Comparison of ENCODE assay signal across 8 cellular contexts in the genomic region with DNA sequence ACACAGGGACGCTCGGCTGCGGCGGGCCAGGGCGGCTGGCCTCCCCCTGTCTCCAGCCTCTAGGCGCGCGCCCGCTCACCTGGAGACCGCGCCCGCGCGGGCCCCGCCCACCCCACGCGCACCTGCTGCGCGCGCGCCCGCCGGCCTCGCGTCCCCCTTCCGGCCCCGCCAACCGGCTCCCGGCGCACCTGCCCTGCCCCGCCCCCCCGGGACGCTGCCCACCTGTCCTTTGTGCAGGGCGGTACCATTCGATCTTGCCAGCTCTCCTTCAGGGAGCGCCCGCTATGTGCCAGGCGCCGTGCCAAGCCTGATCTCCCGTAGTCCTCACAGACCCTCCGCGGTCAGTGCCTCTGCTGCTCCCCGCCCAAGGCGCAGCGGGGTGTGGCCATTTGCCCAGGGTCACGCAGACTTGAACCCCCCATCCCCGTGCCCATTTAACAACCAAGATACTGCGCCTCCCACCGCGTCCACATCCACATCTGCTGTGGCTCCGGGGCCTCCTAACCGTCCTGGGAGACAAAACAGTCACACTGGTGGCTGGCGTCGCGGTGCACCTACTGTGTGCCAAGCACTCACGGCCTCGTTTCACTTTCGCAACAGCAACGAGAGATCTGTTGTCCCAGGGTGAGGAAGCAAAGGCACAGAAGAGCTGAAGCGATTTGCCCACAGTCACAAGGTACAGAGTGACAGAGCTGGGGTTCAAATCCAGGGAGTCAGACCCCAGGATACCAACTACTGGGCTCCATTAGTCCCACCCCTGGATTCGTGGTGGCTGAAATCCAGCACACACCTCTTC. TPM values are rescaled to one million over a fixed set of nuclear protein-coding genes. Genes with fewer than 3 reads are reported as not detected.
DNase-seq lines count a peak whose midpoint lies in the region; ATAC-seq and TF ChIP-seq lines count a peak whose summit lies in the region.

No MANE protein-coding gene starts in this region.

- H3K4me3 ChIP-seq in WERI-Rb-1 (ENCODE audit: low read depth, low read length), result no peak overlapping the region; the same call in 1 of the 2 replicates
- H3K4me3 ChIP-seq in mesodermal cell (ENCODE audit: extremely low read depth, insufficient read depth, low read length, poor library complexity, severe bottlenecking), result peak overlapping the region; percentile 31
- peak overlapping the region; percentile 69 for H3K4me3 ChIP-seq in thymus (ENCODE audit: low read length)

- H3K27ac ChIP-seq in WERI-Rb-1 (peak overlapping the region; percentile 78), mesodermal cell (ENCODE audit: low read depth, low read length, severe bottlenecking) (no peak overlapping the region), thymus (ENCODE audit: low read depth) (peak overlapping the region; percentile 100)

- peak overlapping the region; percentile 76 for H3K4me3 Mint-ChIP-seq in chondrocyte (ENCODE audit: unreplicated experiment)

- H3K36me3 Mint-ChIP-seq in chondrocyte (ENCODE audit: low read depth), result no peaks in the 10 kb centered on the region

- H3K27me3 ChIP-seq in WERI-Rb-1 (ENCODE audit: insufficient read depth, low read depth, severe bottlenecking) (no peaks in the 10 kb centered on the region), thymus (ENCODE audit: control insufficient read depth, insufficient read depth) (no peaks in the 10 kb centered on the region)

- H3K27me3 Mint-ChIP-seq in chondrocyte (ENCODE audit: low read depth), result no peaks in the 10 kb centered on the region

- H3K36me3 ChIP-seq in WERI-Rb-1, result no peaks in the 10 kb centered on the region
- H3K36me3 ChIP-seq in mesodermal cell (ENCODE audit: control insufficient read depth, insufficient read depth, low read length), result no peaks in the 10 kb centered on the region
- H3K36me3 ChIP-seq in thymus (ENCODE audit: control insufficient read depth, insufficient read depth), result no peaks in the 10 kb centered on the region

- TF ChIP-seq CTCF in WERI-Rb-1 (IDR thresholded peaks at IDR 0.05; ENCODE audit: low read depth, low read length) (no peak), chondrocyte (IDR thresholded peaks at IDR 0.05) (no peak)

- 15% methylated on average over 52 to 53 of the region's 61 CpGs for WGBS in mesodermal cell (ENCODE audit: insufficient coverage in 2 of 2), 2 experiments
- WGBS in thymus, result 2% methylated on average over 60 of the region's 61 CpGs

- no peak for ATAC-seq in GM21526 (IDR thresholded peaks at IDR 0.05; ENCODE audit: low FRiP score, unreplicated experiment)

- H3K9me3 ChIP-seq in WERI-Rb-1 (ENCODE audit: severe bottlenecking) (no peaks in the 10 kb centered on the region), mesodermal cell (ENCODE audit: control insufficient read depth, low read length) (no peaks in the 10 kb centered on the region), thymus (ENCODE audit: control insufficient read depth) (no peaks in the 10 kb centered on the region)

- H3K4me1 ChIP-seq in mesodermal cell (ENCODE audit: control insufficient read depth, insufficient read depth, low read length, poor library complexity, severe bottlenecking), result peaks cover 47% of the 10 kb centered on the region
- H3K4me1 ChIP-seq in thymus (ENCODE audit: control insufficient read depth, insufficient read depth, low read length), result peaks cover 81% of the 10 kb centered on the region

- peaks cover 54% of the 10 kb centered on the region for H3K4me1 Mint-ChIP-seq in chondrocyte (ENCODE audit: low read depth)

- H3K9me3 Mint-ChIP-seq in chondrocyte (ENCODE audit: low read depth), result no peaks in the 10 kb centered on the region

- H3K27ac Mint-ChIP-seq in chondrocyte (ENCODE audit: unreplicated experiment), result peak overlapping the region; percentile 61

- DNase-seq in NOMO-1 treated with DMSO at 0.1 percent for 48 hours (lab: John Stamatoyannopoulos, UW; ENCODE audit: unreplicated experiment) (peak; percentile 15), NOMO-1 (lab: John Stamatoyannopoulos, UW; ENCODE audit: unreplicated experiment in 2 of 2) (no peak), NCI-H128 (lab: John Stamatoyannopoulos, UW; ENCODE audit: unreplicated experiment) (peak; percentile 92), WERI-Rb-1 (no peak), chondrocyte (ENCODE audit: low spot score) (no peak)

RNA-seq across cellular contexts. Expression of a gene that starts 48.1 kb away (rescaled TPM):
- 37.7 to 42.7 TPM (median 40.0 TPM) in 3 replicates for total RNA-seq in chondrocyte
- polyA plus RNA-seq in mesodermal cell (2013, experiment 1 of 2), result 74.9 TPM
- 55.6 TPM for polyA plus RNA-seq in mesodermal cell (2013, experiment 2 of 2)
- polyA plus RNA-seq in thymus, result 14.1 TPM

Comparison
In these comparisons a context has a peak if more than half of its experiments do, and no peak if none do; other contexts are left out.
1. DNase-seq: peak in NOMO-1 treated with DMSO at 0.1 percent for 48 hours (single experiment) and NCI-H128 (single experiment); none in NOMO-1 (0 of 2), WERI-Rb-1 (single experiment) and chondrocyte (single experiment).